Comparison of ENCODE assay signal across 8 cellular contexts in the genomic region with DNA sequence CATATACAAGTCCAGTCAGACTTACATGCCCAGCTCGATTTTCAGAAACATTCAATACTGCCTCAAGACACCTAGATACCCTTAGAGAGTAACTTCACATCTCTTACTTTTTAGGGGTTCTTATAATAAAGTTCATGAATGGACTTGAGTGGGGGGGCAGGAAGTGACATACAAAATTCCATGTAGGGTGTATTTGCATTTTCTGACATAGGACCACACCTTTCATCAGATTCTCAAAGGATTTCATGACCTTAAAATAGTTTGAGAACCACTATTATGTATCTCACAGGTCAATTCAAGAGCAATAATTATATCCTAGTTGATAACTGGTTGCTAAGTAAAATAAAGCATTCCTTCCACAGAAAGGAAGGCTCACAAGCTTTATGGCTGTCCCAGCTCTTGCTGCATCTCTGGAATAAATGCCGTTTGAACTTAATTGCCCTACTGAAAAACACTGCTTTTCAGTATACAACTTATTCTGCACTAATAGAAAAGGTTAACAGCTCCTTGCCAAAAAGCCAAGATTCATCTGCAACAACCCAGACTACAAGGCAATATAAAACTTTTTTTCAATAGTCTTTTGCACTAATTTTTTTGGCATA. TPM values are rescaled to one million over a fixed set of nuclear protein-coding genes. Genes with fewer than 3 reads are reported as not detected.
DNase-seq lines count a peak whose midpoint lies in the region; ATAC-seq and TF ChIP-seq lines count a peak whose summit lies in the region.

No MANE protein-coding gene starts in this region.

- H3K36me3 Mint-ChIP-seq in CD4-positive, alpha-beta memory T cell = peaks cover 4 to 14% of the 10 kb centered on the region in 2 donors
- no peaks in the 10 kb centered on the region for H3K36me3 Mint-ChIP-seq in naive B cell

- CTCF ChIA-PET in CD4-positive, alpha-beta memory T cell (lab: Charles Lee; ENCODE audit: partially characterized antibody) = interaction anchor here (0.6 to 6.8 kb wide), 4 partner anchors 13 to 685 kb away, joined by 3 to 158 read pairs (median 29); a partner anchor contains a TSS

- TF ChIP-seq CTCF in LNCaP clone FGC (IDR thresholded peaks at IDR 0.05; ENCODE audit: control insufficient read depth, extremely low read depth, insufficient read depth) = no peak
- no peak for TF ChIP-seq CTCF in cardiac fibroblast (IDR thresholded peaks at IDR 0.05; ENCODE audit: low read depth, low read length)

- H3K27ac ChIP-seq in CD4-positive, alpha-beta memory T cell (ENCODE audit: low read depth, low read length) = peak overlapping the region; percentile 87

- ATAC-seq in naive B cell (ENCODE audit: low read depth in 2 of 2) (no peak), HG03378 (IDR thresholded peaks at IDR 0.05; ENCODE audit: unreplicated experiment) (no peak), HG02642 (IDR thresholded peaks at IDR 0.05; ENCODE audit: poor library complexity, unreplicated experiment) (no peak)

- no peaks in the 10 kb centered on the region for H3K9me3 ChIP-seq in CD4-positive, alpha-beta memory T cell (ENCODE audit: control insufficient read depth in 1 of 2, low read length in 2 of 2)

- H3K9me3 Mint-ChIP-seq in CD4-positive, alpha-beta memory T cell = peaks cover 0 to 4% (median 0%) of the 10 kb centered on the region in 8 donors
- no peaks in the 10 kb centered on the region for H3K9me3 Mint-ChIP-seq in naive B cell

- POLR2A ChIA-PET in CD4-positive, alpha-beta memory T cell (lab: Charles Lee; ENCODE audit: partially characterized antibody) = interaction anchor here (0.6 to 3.6 kb wide), 4 partner anchors 16 to 153 kb away, joined by 3 to 51 read pairs (median 4); a partner anchor contains a TSS

- H3K27ac Mint-ChIP-seq in CD4-positive, alpha-beta memory T cell = peak overlapping the region in 2 of 7 donors; percentile 62 to 91
- peak overlapping the region in 1 of 6 donors; percentile 12 for H3K27ac Mint-ChIP-seq in naive B cell

- H3K4me1 ChIP-seq in CD4-positive, alpha-beta memory T cell (ENCODE audit: insufficient read depth, low read length) = peaks cover 26% of the 10 kb centered on the region

- peak overlapping the region in 7 of 8 donors; percentile 2 to 90 (median 34) for H3K4me3 Mint-ChIP-seq in CD4-positive, alpha-beta memory T cell
- peak overlapping the region in 5 of 8 donors; percentile 9 to 92 (median 53) for H3K4me3 Mint-ChIP-seq in naive B cell

- H3K36me3 ChIP-seq in CD4-positive, alpha-beta memory T cell (ENCODE audit: insufficient read depth, low read length) = no peaks in the 10 kb centered on the region

- DNase-seq in CD4-positive, alpha-beta memory T cell = no peak
- no peak for DNase-seq in LNCaP clone FGC (ENCODE audit: low read depth)
- DNase-seq in cardiac fibroblast (ENCODE audit: low read depth in 2 of 2) = peak; percentile 29 to 52
- DNase-seq in naive B cell = no peak
- DNase-seq in NCI-H2029 treated with DMSO at 0.1 percent for 48 hours (lab: John Stamatoyannopoulos, UW) = no peak
- no peak for DNase-seq in AG08396 (ENCODE audit: low spot score)

- no peak overlapping the region for H3K4me3 ChIP-seq in CD4-positive, alpha-beta memory T cell (ENCODE audit: low read length in 2 of 2)
- peak overlapping the region; percentile 96 for H3K4me3 ChIP-seq in LNCaP clone FGC (ENCODE audit: low read depth, low read length)
- peak overlapping the region; percentile 95 to 98 for H3K4me3 ChIP-seq in cardiac fibroblast (replicated peaks in 1 of 2; ENCODE audit: low read depth in 2 of 2, low read length in 2 of 2)

- H3K27me3 Mint-ChIP-seq in CD4-positive, alpha-beta memory T cell = no peaks in the 10 kb centered on the region
- no peaks in the 10 kb centered on the region for H3K27me3 Mint-ChIP-seq in naive B cell

- peaks cover 14 to 56% (median 29%) of the 10 kb centered on the region in 4 donors for H3K4me1 Mint-ChIP-seq in CD4-positive, alpha-beta memory T cell
- peaks cover 25 to 33% (median 31%) of the 10 kb centered on the region in 3 donors for H3K4me1 Mint-ChIP-seq in naive B cell

- H3K27me3 ChIP-seq in CD4-positive, alpha-beta memory T cell (ENCODE audit: insufficient read depth, low read length) = no peaks in the 10 kb centered on the region

- intact Hi-C loops in CD4-positive, alpha-beta memory T cell (cut with micrococcal nuclease) = loop anchor here (10.0 kb wide), 1 partner anchor 530 kb away; no protein-coding TSS in a partner anchor

RNA-seq across cellular contexts. Expression of a gene that starts 2.3 kb away (rescaled TPM):
- total RNA-seq in CD4-positive, alpha-beta memory T cell = 10 to 100 TPM; 17.8 to 18.6 TPM
- polyA plus RNA-seq in CD4-positive, alpha-beta memory T cell = 10 to 100 TPM; 22.9 to 41.4 TPM
- polyA plus RNA-seq in naive B cell (ENCODE audit: low read depth in 6 of 6) = 10 to 100 TPM; 27.9 to 69.6 (median 41.6) TPM

RNA-seq across cellular contexts. Expression of a gene that starts 15.9 kb away (rescaled TPM):
- 1 to 10 TPM; 2.5 to 2.9 TPM for total RNA-seq in CD4-positive, alpha-beta memory T cell
- 1 to 10 TPM; 1.4 to 1.6 TPM for polyA plus RNA-seq in CD4-positive, alpha-beta memory T cell
- polyA plus RNA-seq in naive B cell (ENCODE audit: low read depth in 6 of 6) = 1 to 10 TPM in 5 of 6 donors, not detected in 1; 1.4 to 2.4 (median 1.8) TPM

Comparison
In these comparisons a context has a peak if more than half of its experiments do, and no peak if none do; other contexts are left out.
1. DNase-seq: peak in cardiac fibroblast (2 of 2); none in CD4-positive, alpha-beta memory T cell (0 of 5), LNCaP clone FGC (single experiment), naive B cell (single experiment), NCI-H2029 treated with DMSO at 0.1 percent for 48 hours (single experiment) and AG08396 (single experiment).
2. H3K4me3 ChIP-seq: peak in LNCaP clone FGC (single experiment) and cardiac fibroblast (2 of 2); none in CD4-positive, alpha-beta memory T cell (0 of 2).